ENCODE assay signal across 2 cellular contexts in genomic region chr2:109124982-109125594, GRCh38.
TF ChIP-seq lines count a peak whose summit lies in the region.

No MANE protein-coding gene starts in this region.

TF ChIP-seq in HEK293, 187 proteins besides CTCF, POLR2A, EP300 and RAD21 (continued from another document):
- TF ChIP-seq ZNF558 (tag by site-specific recombination; IDR thresholded peaks at IDR 0.05) = no peak
- no peak for TF ChIP-seq ZNF514 (tag by site-specific recombination; IDR thresholded peaks at IDR 0.05)
- TF ChIP-seq ZNF473 (tag by site-specific recombination; IDR thresholded peaks at IDR 0.05) = no peak
- TF ChIP-seq, protein P1, sequence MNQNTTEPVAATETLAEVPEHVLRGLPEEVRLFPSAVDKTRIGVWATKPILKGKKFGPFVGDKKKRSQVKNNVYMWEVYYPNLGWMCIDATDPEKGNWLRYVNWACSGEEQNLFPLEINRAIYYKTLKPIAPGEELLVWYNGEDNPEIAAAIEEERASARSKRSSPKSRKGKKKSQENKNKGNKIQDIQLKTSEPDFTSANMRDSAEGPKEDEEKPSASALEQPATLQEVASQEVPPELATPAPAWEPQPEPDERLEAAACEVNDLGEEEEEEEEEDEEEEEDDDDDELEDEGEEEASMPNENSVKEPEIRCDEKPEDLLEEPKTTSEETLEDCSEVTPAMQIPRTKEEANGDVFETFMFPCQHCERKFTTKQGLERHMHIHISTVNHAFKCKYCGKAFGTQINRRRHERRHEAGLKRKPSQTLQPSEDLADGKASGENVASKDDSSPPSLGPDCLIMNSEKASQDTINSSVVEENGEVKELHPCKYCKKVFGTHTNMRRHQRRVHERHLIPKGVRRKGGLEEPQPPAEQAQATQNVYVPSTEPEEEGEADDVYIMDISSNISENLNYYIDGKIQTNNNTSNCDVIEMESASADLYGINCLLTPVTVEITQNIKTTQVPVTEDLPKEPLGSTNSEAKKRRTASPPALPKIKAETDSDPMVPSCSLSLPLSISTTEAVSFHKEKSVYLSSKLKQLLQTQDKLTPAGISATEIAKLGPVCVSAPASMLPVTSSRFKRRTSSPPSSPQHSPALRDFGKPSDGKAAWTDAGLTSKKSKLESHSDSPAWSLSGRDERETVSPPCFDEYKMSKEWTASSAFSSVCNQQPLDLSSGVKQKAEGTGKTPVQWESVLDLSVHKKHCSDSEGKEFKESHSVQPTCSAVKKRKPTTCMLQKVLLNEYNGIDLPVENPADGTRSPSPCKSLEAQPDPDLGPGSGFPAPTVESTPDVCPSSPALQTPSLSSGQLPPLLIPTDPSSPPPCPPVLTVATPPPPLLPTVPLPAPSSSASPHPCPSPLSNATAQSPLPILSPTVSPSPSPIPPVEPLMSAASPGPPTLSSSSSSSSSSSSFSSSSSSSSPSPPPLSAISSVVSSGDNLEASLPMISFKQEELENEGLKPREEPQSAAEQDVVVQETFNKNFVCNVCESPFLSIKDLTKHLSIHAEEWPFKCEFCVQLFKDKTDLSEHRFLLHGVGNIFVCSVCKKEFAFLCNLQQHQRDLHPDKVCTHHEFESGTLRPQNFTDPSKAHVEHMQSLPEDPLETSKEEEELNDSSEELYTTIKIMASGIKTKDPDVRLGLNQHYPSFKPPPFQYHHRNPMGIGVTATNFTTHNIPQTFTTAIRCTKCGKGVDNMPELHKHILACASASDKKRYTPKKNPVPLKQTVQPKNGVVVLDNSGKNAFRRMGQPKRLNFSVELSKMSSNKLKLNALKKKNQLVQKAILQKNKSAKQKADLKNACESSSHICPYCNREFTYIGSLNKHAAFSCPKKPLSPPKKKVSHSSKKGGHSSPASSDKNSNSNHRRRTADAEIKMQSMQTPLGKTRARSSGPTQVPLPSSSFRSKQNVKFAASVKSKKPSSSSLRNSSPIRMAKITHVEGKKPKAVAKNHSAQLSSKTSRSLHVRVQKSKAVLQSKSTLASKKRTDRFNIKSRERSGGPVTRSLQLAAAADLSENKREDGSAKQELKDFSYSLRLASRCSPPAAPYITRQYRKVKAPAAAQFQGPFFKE (tag by site-specific recombination; IDR thresholded peaks at IDR 0.05; ENCODE audit: borderline replicate concordance) = no peak
- TF ChIP-seq, protein P2, sequence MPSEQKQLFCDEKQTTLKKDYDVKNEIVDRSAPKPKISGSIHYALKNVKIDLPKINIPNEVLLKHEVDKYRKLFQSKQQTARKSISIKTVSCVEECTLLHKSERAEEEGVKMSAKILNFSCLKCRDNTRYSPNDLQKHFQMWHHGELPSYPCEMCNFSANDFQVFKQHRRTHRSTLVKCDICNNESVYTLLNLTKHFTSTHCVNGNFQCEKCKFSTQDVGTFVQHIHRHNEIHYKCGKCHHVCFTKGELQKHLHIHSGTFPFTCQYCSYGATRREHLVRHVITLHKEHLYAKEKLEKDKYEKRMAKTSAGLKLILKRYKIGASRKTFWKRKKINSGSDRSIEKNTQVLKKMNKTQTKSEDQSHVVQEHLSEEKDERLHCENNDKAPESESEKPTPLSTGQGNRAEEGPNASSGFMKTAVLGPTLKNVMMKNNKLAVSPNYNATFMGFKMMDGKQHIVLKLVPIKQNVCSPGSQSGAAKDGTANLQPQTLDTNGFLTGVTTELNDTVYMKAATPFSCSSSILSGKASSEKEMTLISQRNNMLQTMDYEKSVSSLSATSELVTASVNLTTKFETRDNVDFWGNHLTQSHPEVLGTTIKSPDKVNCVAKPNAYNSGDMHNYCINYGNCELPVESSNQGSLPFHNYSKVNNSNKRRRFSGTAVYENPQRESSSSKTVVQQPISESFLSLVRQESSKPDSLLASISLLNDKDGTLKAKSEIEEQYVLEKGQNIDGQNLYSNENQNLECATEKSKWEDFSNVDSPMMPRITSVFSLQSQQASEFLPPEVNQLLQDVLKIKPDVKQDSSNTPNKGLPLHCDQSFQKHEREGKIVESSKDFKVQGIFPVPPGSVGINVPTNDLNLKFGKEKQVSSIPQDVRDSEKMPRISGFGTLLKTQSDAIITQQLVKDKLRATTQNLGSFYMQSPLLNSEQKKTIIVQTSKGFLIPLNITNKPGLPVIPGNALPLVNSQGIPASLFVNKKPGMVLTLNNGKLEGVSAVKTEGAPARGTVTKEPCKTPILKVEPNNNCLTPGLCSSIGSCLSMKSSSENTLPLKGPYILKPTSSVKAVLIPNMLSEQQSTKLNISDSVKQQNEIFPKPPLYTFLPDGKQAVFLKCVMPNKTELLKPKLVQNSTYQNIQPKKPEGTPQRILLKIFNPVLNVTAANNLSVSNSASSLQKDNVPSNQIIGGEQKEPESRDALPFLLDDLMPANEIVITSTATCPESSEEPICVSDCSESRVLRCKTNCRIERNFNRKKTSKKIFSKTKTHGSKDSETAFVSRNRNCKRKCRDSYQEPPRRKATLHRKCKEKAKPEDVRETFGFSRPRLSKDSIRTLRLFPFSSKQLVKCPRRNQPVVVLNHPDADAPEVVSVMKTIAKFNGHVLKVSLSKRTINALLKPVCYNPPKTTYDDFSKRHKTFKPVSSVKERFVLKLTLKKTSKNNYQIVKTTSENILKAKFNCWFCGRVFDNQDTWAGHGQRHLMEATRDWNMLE (tag by site-specific recombination; conservative IDR thresholded peaks at IDR 0.05; ENCODE audit: low read depth) = no peak
- no peak for TF ChIP-seq ZNF776 (tag by site-specific recombination; IDR thresholded peaks at IDR 0.05; ENCODE audit: borderline replicate concordance)
TF ChIP-seq in HEK293: peak in this region for 2.

TF ChIP-seq in SK-N-SH treated with all-trans-retinoic acid at 6 μM for 48 hours, 23 proteins besides CTCF, POLR2A, EP300 and RAD21 (continued from another document):
- TF ChIP-seq, protein P3, sequence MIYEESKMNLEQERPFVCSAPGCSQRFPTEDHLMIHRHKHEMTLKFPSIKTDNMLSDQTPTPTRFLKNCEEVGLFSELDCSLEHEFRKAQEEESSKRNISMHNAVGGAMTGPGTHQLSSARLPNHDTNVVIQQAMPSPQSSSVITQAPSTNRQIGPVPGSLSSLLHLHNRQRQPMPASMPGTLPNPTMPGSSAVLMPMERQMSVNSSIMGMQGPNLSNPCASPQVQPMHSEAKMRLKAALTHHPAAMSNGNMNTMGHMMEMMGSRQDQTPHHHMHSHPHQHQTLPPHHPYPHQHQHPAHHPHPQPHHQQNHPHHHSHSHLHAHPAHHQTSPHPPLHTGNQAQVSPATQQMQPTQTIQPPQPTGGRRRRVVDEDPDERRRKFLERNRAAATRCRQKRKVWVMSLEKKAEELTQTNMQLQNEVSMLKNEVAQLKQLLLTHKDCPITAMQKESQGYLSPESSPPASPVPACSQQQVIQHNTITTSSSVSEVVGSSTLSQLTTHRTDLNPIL (CRISPR knock-in tag; IDR thresholded peaks at IDR 0.05; ENCODE audit: low read depth) = no peak
- no peak for TF ChIP-seq ESRRG (CRISPR knock-in tag; IDR thresholded peaks at IDR 0.05)
- TF ChIP-seq OSR1 (CRISPR knock-in tag; IDR thresholded peaks at IDR 0.05) = no peak
- TF ChIP-seq CSDC2 (CRISPR knock-in tag; IDR thresholded peaks at IDR 0.05) = no peak
- TF ChIP-seq ZNF8 (CRISPR knock-in tag; IDR thresholded peaks at IDR 0.05) = no peak
- TF ChIP-seq, protein P4, sequence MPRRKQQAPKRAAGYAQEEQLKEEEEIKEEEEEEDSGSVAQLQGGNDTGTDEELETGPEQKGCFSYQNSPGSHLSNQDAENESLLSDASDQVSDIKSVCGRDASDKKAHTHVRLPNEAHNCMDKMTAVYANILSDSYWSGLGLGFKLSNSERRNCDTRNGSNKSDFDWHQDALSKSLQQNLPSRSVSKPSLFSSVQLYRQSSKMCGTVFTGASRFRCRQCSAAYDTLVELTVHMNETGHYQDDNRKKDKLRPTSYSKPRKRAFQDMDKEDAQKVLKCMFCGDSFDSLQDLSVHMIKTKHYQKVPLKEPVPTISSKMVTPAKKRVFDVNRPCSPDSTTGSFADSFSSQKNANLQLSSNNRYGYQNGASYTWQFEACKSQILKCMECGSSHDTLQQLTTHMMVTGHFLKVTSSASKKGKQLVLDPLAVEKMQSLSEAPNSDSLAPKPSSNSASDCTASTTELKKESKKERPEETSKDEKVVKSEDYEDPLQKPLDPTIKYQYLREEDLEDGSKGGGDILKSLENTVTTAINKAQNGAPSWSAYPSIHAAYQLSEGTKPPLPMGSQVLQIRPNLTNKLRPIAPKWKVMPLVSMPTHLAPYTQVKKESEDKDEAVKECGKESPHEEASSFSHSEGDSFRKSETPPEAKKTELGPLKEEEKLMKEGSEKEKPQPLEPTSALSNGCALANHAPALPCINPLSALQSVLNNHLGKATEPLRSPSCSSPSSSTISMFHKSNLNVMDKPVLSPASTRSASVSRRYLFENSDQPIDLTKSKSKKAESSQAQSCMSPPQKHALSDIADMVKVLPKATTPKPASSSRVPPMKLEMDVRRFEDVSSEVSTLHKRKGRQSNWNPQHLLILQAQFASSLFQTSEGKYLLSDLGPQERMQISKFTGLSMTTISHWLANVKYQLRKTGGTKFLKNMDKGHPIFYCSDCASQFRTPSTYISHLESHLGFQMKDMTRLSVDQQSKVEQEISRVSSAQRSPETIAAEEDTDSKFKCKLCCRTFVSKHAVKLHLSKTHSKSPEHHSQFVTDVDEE (CRISPR knock-in tag; IDR thresholded peaks at IDR 0.05) = no peak
- TF ChIP-seq GLIS3 (CRISPR knock-in tag; IDR thresholded peaks at IDR 0.05) = no peak
- no peak for TF ChIP-seq TOX (CRISPR knock-in tag; IDR thresholded peaks at IDR 0.05; ENCODE audit: borderline replicate concordance)
- no peak for TF ChIP-seq PATZ1 (CRISPR knock-in tag; IDR thresholded peaks at IDR 0.05; ENCODE audit: borderline replicate concordance)
- TF ChIP-seq ZFP30 (CRISPR knock-in tag; IDR thresholded peaks at IDR 0.05) = no peak
- no peak for TF ChIP-seq PPARA (CRISPR knock-in tag; IDR thresholded peaks at IDR 0.05; ENCODE audit: borderline replicate concordance)
